Comparison of ENCODE assay signal across 8 cellular contexts in the genomic region with DNA sequence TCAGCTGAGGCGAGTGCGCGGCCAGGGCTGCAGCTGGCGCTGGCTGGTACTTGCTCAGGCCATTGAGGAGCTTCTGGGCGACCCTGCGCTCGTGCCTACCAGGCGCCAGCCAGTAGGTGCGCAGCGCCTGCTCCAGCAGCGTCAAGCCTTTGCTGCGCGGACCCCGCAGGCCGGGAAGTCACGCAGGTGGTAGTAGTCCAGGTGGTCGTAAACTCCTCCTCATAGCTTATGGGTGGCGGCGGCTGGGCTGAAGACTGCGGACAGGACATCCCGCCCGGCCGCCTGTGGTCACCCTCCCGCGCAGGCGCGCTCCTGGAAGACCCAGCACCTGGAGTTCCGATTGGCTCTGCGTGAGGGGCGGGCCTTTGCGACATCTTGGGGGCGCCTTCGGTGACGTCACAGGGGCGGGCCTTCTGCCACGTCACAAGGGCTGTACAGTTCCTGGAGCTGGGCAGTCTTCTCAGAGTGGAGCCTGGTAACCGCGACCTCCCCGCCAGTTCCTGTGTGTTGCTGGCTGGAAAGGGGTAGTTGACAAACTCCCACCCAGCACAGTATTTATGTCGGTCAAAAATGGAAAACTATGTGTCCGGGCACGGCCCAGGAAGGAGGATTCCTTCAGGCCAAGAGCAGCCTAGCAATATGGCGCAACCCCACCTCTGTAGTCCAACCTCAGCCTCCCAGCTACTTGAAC.
DNase-seq lines count a peak whose midpoint lies in the region; ATAC-seq and TF ChIP-seq lines count a peak whose summit lies in the region.
"Not testable (repeated sequence)": the region's sequence is repeated elsewhere in the genome, so short reads cannot be mapped to it uniquely, and the experiment has no call there.

No MANE protein-coding gene starts in this region.

- peaks cover 12% of the 10 kb centered on the region for H3K4me1 Mint-ChIP-seq in activated CD4-positive, alpha-beta memory T cell treated with anti-CD3 and anti-CD28 coated beads, Interleukin-2, amount 10 ng/mL, durations not matched to agents 7 days and 5 days

- not testable (repeated sequence) for H3K36me3 Mint-ChIP-seq in activated CD4-positive, alpha-beta memory T cell treated with anti-CD3 and anti-CD28 coated beads, Interleukin-2, amount 10 ng/mL, durations not matched to agents 7 days and 5 days (ENCODE audit: low read depth)

- peak overlapping the region; percentile 63 to 70 for H3K9ac ChIP-seq in duodenal mucosa (ENCODE audit: low read depth in 1 of 2, low read length in 2 of 2)

- H3K36me3 ChIP-seq in duodenal mucosa (ENCODE audit: control insufficient read depth in 1 of 2, insufficient read depth in 2 of 2, low read length in 2 of 2); lower lobe of right lung: not testable (repeated sequence)

- CTCF ChIA-PET in activated CD4-positive, alpha-beta memory T cell treated with anti-CD3 and anti-CD28 coated beads, Interleukin-2, amount 10 ng/mL, durations not matched to agents 7 days and 5 days (lab: Charles Lee) = interaction anchor here (1.2 kb wide), 1 partner anchor 21 kb away, joined by 5 read pairs; no protein-coding TSS in a partner anchor

- H3K9me3 Mint-ChIP-seq in activated CD4-positive, alpha-beta memory T cell treated with anti-CD3 and anti-CD28 coated beads, Interleukin-2, amount 10 ng/mL, durations not matched to agents 7 days and 5 days = not testable (repeated sequence)

- POLR2A ChIA-PET in activated CD4-positive, alpha-beta memory T cell treated with anti-CD3 and anti-CD28 coated beads, Interleukin-2, amount 10 ng/mL, durations not matched to agents 7 days and 5 days (lab: Charles Lee) = interaction anchor here (1.1 to 1.2 kb wide), 2 partner anchors 19 to 20 kb away, joined by 5 to 11 read pairs; no protein-coding TSS in a partner anchor

- H3K27ac ChIP-seq in duodenal mucosa (ENCODE audit: low read depth, low read length) = peak overlapping the region; percentile 80
- H3K27ac ChIP-seq in lower lobe of right lung = peak overlapping the region; percentile 89

- peak; percentile 82 for DNase-seq in CMK (ENCODE audit: low read depth)
- peak; percentile 44 for DNase-seq in NCI-H82 treated with DMSO at 0.1 percent for 48 hours (lab: John Stamatoyannopoulos, UW; ENCODE audit: unreplicated experiment)
- peak; percentile 96 for DNase-seq in activated CD4-positive, alpha-beta memory T cell treated with anti-CD3 and anti-CD28 coated beads, Interleukin-2, amount 10 ng/mL, durations not matched to agents 7 days and 5 days
- DNase-seq in lower lobe of right lung = peak; percentile 96
- DNase-seq in stimulated activated CD4-positive, alpha-beta T cell treated with anti-CD3 and anti-CD28 coated beads, TNF-alpha, amount 100 ng/mL, for 1 hour (ENCODE audit: low read depth in 3 of 3, low spot score in 1 of 3) = peak; percentile 76 to 91 (median 82)

- intact Hi-C loops in lower lobe of right lung (cut with DNase I) = not testable (repeated sequence)

- TF ChIP-seq CTCF in lower lobe of right lung (IDR thresholded peaks at IDR 0.05) = not testable (repeated sequence)

- not testable (repeated sequence) for H3K27me3 ChIP-seq in duodenal mucosa (ENCODE audit: control insufficient read depth in 1 of 2, insufficient read depth in 2 of 2, low read length in 2 of 2); lower lobe of right lung (ENCODE audit: low read depth)

- H3K27ac Mint-ChIP-seq in activated CD4-positive, alpha-beta memory T cell treated with anti-CD3 and anti-CD28 coated beads, Interleukin-2, amount 10 ng/mL, durations not matched to agents 7 days and 5 days = peak overlapping the region; percentile 87

- peak overlapping the region; percentile 88 for H3K4me3 Mint-ChIP-seq in activated CD4-positive, alpha-beta memory T cell treated with anti-CD3 and anti-CD28 coated beads, Interleukin-2, amount 10 ng/mL, durations not matched to agents 7 days and 5 days

- H3K9me3 ChIP-seq in duodenal mucosa (ENCODE audit: control insufficient read depth in 1 of 2, low read length in 2 of 2); lower lobe of right lung: not testable (repeated sequence)

- H3K4me1 ChIP-seq in duodenal mucosa (ENCODE audit: control insufficient read depth in 1 of 2, insufficient read depth in 2 of 2, low read length in 2 of 2); lower lobe of right lung: not testable (repeated sequence)

- H3K4me3 ChIP-seq in duodenal mucosa (ENCODE audit: low read depth in 1 of 2, low read length in 2 of 2) = peak overlapping the region; percentile 73 to 93
- H3K4me3 ChIP-seq in lower lobe of right lung = peak overlapping the region; percentile 90

- not testable (repeated sequence) for H3K27me3 Mint-ChIP-seq in activated CD4-positive, alpha-beta memory T cell treated with anti-CD3 and anti-CD28 coated beads, Interleukin-2, amount 10 ng/mL, durations not matched to agents 7 days and 5 days

- ATAC-seq in GM19455 (IDR thresholded peaks at IDR 0.05; ENCODE audit: unreplicated experiment) (peak; percentile 98), HG03575 (IDR thresholded peaks at IDR 0.05; ENCODE audit: extremely low read depth, insufficient number of reproducible peaks, low FRiP score, unreplicated experiment) (peak; percentile 71), lower lobe of right lung (peak; percentile 99)

Comparison
In these comparisons a context has a peak if more than half of its experiments do, and no peak if none do; other contexts are left out.
1. Peak in every context shown above with its lines: DNase-seq, ATAC-seq, H3K4me3 ChIP-seq and H3K27ac ChIP-seq.
2. DNase-seq: peak in every context shown above with its lines; median percentile 96 in activated CD4-positive, alpha-beta memory T cell treated with anti-CD3 and anti-CD28 coated beads, Interleukin-2, amount 10 ng/mL, durations not matched to agents 7 days and 5 days; 96 in lower lobe of right lung; 82 in CMK; 82 in stimulated activated CD4-positive, alpha-beta T cell treated with anti-CD3 and anti-CD28 coated beads, TNF-alpha, amount 100 ng/mL, for 1 hour; 44 in NCI-H82 treated with DMSO at 0.1 percent for 48 hours.